Comparison of ENCODE assay signal across 8 cellular contexts in genomic region chr7:66996444-66997191, GRCh38. TPM values are rescaled to one million over a fixed set of nuclear protein-coding genes. Genes with fewer than 3 reads are reported as not detected.
DNase-seq lines count a peak whose midpoint lies in the region; ATAC-seq, FAIRE-seq and TF ChIP-seq lines count a peak whose summit lies in the region.
"Not testable (repeated sequence)": the region's sequence is repeated elsewhere in the genome, so short reads cannot be mapped to it uniquely, and the experiment has no call there.

A gene with protein sequence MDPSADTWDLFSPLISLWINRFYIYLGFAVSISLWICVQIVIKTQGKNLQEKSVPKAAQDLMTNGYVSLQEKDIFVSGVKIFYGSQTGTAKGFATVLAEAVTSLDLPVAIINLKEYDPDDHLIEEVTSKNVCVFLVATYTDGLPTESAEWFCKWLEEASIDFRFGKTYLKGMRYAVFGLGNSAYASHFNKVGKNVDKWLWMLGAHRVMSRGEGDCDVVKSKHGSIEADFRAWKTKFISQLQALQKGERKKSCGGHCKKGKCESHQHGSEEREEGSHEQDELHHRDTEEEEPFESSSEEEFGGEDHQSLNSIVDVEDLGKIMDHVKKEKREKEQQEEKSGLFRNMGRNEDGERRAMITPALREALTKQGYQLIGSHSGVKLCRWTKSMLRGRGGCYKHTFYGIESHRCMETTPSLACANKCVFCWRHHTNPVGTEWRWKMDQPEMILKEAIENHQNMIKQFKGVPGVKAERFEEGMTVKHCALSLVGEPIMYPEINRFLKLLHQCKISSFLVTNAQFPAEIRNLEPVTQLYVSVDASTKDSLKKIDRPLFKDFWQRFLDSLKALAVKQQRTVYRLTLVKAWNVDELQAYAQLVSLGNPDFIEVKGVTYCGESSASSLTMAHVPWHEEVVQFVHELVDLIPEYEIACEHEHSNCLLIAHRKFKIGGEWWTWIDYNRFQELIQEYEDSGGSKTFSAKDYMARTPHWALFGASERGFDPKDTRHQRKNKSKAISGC (plus strand): TSS chr7:66996833. CDS start chr7:66996979, 146 bp downstream.

- not testable (repeated sequence) for H4K20me1 ChIP-seq in astrocyte (ENCODE audit: insufficient read depth, low read length)

- not testable (repeated sequence) for FAIRE-seq in astrocyte (lab: Jason Lieb, UNC)

- peak; percentile 78 for ATAC-seq in GM18499 (IDR thresholded peaks at IDR 0.05; ENCODE audit: insufficient read depth, unreplicated experiment)
- peak; percentile 74 for ATAC-seq in HG02970 (IDR thresholded peaks at IDR 0.05; ENCODE audit: low FRiP score, unreplicated experiment)
- peak; percentile 95 to 96 for ATAC-seq in right cardiac atrium

- under 1% methylated on average over 44 of the region's 44 CpGs for WGBS in right cardiac atrium

- not testable (repeated sequence) for H3K4me1 ChIP-seq in astrocyte (ENCODE audit: insufficient read depth, low read length); right cardiac atrium (ENCODE audit: control insufficient read depth, insufficient read depth, low read length); uterus

- H3K4me3 ChIP-seq in astrocyte (ENCODE audit: insufficient read depth, low read depth, low read length) (peak within 1 kb of the TSS; percentile 82), right cardiac atrium (ENCODE audit: low read length) (peak within 1 kb of the TSS; percentile 88), uterus (peak within 1 kb of the TSS; percentile 55 to 87)

- not testable (repeated sequence) for H3K27me3 Mint-ChIP-seq in T-helper 2 cell treated with Interferon-gamma antibody and Interleukin-4, amounts not matched to agents 5 μg/mL and 100 μg/mL, for 36 hours (ENCODE audit: low read depth); astrocyte (ENCODE audit: low read depth, unreplicated experiment)

- peak within 1 kb of the TSS; percentile 92 for H3K9ac ChIP-seq in astrocyte (ENCODE audit: low read length)

- TF ChIP-seq POLR2A in uterus (IDR thresholded peaks at IDR 0.05), result peak; percentile 34 to 61

- peak within 1 kb of the TSS; percentile 87 for H3K4me2 ChIP-seq in astrocyte (ENCODE audit: low read length)

- peaks cover 21% of the 10 kb centered on the region for H3K4me1 Mint-ChIP-seq in T-helper 2 cell treated with Interferon-gamma antibody and Interleukin-4, amounts not matched to agents 5 μg/mL and 100 μg/mL, for 36 hours (ENCODE audit: low read depth)
- H3K4me1 Mint-ChIP-seq in astrocyte (ENCODE audit: low read depth, unreplicated experiment), result not testable (repeated sequence)

- H2AFZ ChIP-seq in astrocyte (ENCODE audit: low read depth, low read length), result peak within 1 kb of the TSS; percentile 90

- peaks cover 38% of the 10 kb centered on the region for H3K79me2 ChIP-seq in astrocyte (ENCODE audit: insufficient read depth, low read length)

- peaks cover 13% of the 10 kb centered on the region for H3K36me3 ChIP-seq in astrocyte (ENCODE audit: insufficient read depth, low read length)
- not testable (repeated sequence) for H3K36me3 ChIP-seq in uterus

- not testable (repeated sequence) for H3K9me3 ChIP-seq in astrocyte (ENCODE audit: insufficient read depth, low read depth, low read length); right cardiac atrium (ENCODE audit: control insufficient read depth, low read length); uterus

- H3K27ac ChIP-seq in astrocyte (ENCODE audit: low read depth, low read length), result peak within 1 kb of the TSS; percentile 71
- H3K27ac ChIP-seq in right cardiac atrium (ENCODE audit: low read length), result peak within 1 kb of the TSS; percentile 82
- H3K27ac ChIP-seq in uterus, result peak within 1 kb of the TSS; percentile 81 to 96

- intact Hi-C loops in right cardiac atrium (cut with DNase I); uterus (cut with DNase I; ENCODE audit: low total_unique reads): not testable (repeated sequence)

- DNase-seq in NCI-H1930 (lab: John Stamatoyannopoulos, UW) (peak; percentile 98 to 99), astrocyte (ENCODE audit: low read depth) (peak; percentile 89), right cardiac atrium (peak; percentile 97 to 99 (median 99)), pulmonary artery endothelial cell (ENCODE audit: low read depth, low spot score) (peak; percentile 89), uterus (peak; percentile 99)
- DNase-seq in T-helper 2 cell treated with Interferon-gamma antibody and Interleukin-4, amounts not matched to agents 5 μg/mL and 100 μg/mL, for 36 hours (ENCODE audit: low spot score), result peak; percentile 98

- H3K27ac Mint-ChIP-seq in T-helper 2 cell treated with Interferon-gamma antibody and Interleukin-4, amounts not matched to agents 5 μg/mL and 100 μg/mL, for 36 hours, result peak within 1 kb of the TSS; percentile 100
- peak within 1 kb of the TSS; percentile 92 for H3K27ac Mint-ChIP-seq in astrocyte (ENCODE audit: unreplicated experiment)

- peak within 1 kb of the TSS; percentile 98 for H3K4me3 Mint-ChIP-seq in T-helper 2 cell treated with Interferon-gamma antibody and Interleukin-4, amounts not matched to agents 5 μg/mL and 100 μg/mL, for 36 hours
- peak within 1 kb of the TSS; percentile 98 for H3K4me3 Mint-ChIP-seq in astrocyte (ENCODE audit: unreplicated experiment)

- H3K9me3 Mint-ChIP-seq in T-helper 2 cell treated with Interferon-gamma antibody and Interleukin-4, amounts not matched to agents 5 μg/mL and 100 μg/mL, for 36 hours; astrocyte (ENCODE audit: unreplicated experiment): not testable (repeated sequence)

- H3K36me3 Mint-ChIP-seq in T-helper 2 cell treated with Interferon-gamma antibody and Interleukin-4, amounts not matched to agents 5 μg/mL and 100 μg/mL, for 36 hours (ENCODE audit: low read depth), result peaks cover 19% of the 10 kb centered on the region
- H3K36me3 Mint-ChIP-seq in astrocyte (ENCODE audit: low read depth, unreplicated experiment), result not testable (repeated sequence)

- not testable (repeated sequence) for TF ChIP-seq CTCF in astrocyte (IDR thresholded peaks at IDR 0.05; ENCODE audit: insufficient read depth, low read depth, low read length)
- TF ChIP-seq CTCF in uterus (IDR thresholded peaks at IDR 0.05), result peak in 1 of 4 experiments; percentile 11

- not testable (repeated sequence) for H3K27me3 ChIP-seq in astrocyte (ENCODE audit: insufficient read depth, low read length); right cardiac atrium (ENCODE audit: control insufficient read depth, insufficient read depth); uterus

RNA-seq across cellular contexts. Expression of the gene that starts here (rescaled TPM):
- 16.3 and 16.6 TPM in 2 replicates for total RNA-seq in astrocyte
- 10 to 100 TPM; 10.2 to 12.1 (median 11.7) TPM for total RNA-seq in right cardiac atrium
- 7.0 TPM for polyA plus RNA-seq in right cardiac atrium
- total RNA-seq in pulmonary artery endothelial cell, result 14.6 and 21.1 TPM in 2 replicates
- 10 to 100 TPM; 28.1 to 57.9 (median 36.4) TPM for total RNA-seq in uterus

Comparison
In these comparisons a context has a peak if more than half of its experiments do, and no peak if none do; other contexts are left out.
1. Peak in every context shown above with its lines: DNase-seq, ATAC-seq, H3K4me3 ChIP-seq and H3K27ac ChIP-seq.